Comparison of ENCODE assay signal across 17 cellular contexts in genomic region chr10:113304726-113305125, GRCh38.
DNase-seq lines count a peak whose midpoint lies in the region; ATAC-seq and TF ChIP-seq lines count a peak whose summit lies in the region.
"Had no signal": no experiment of that assay in that cellular context is flagged by ENCODE, and none has a peak within 500 bp of the region (broad histone marks: within the 10 kb centered on the region; RNA-seq: fewer than 3 reads in every experiment).

No MANE protein-coding gene starts in this region.

- TF ChIP-seq CTCF in osteocyte (IDR thresholded peaks at IDR 0.05) = no peak

- no peak overlapping the region for H2BK120ac ChIP-seq in mesendoderm (ENCODE audit: low read depth, low read length)

- H3K79me2 ChIP-seq in mesendoderm (ENCODE audit: control insufficient read depth, insufficient read depth, low read length) = no peaks in the 10 kb centered on the region

- H3K23ac ChIP-seq in mesendoderm (ENCODE audit: low read length) = no peak overlapping the region

- no CpG with 5 or more reads among the region's 5 CpGs for WGBS in mesendoderm (ENCODE audit: extremely low coverage, insufficient coverage, low lambda C conversion rate)

- ATAC-seq in GM18502 (IDR thresholded peaks at IDR 0.05; ENCODE audit: poor library complexity, unreplicated experiment) (no peak), HG03039 (IDR thresholded peaks at IDR 0.05; ENCODE audit: unreplicated experiment) (no peak), HG02642 (IDR thresholded peaks at IDR 0.05; ENCODE audit: poor library complexity, unreplicated experiment) (no peak)
- ATAC-seq: HCT116 had no signal

- peaks cover 32% of the 10 kb centered on the region for H3K4me1 Mint-ChIP-seq in osteocyte (ENCODE audit: unreplicated experiment)

- H2AK5ac ChIP-seq in mesendoderm (ENCODE audit: low read length) = no peak overlapping the region

- H3K36me3 Mint-ChIP-seq in osteocyte (ENCODE audit: unreplicated experiment) = no peaks in the 10 kb centered on the region
- H3K36me3 Mint-ChIP-seq: IgD-negative memory B cell had no signal

- H3K9me3 Mint-ChIP-seq in osteocyte (ENCODE audit: unreplicated experiment) = no peaks in the 10 kb centered on the region
- H3K9me3 Mint-ChIP-seq: CD4-positive, alpha-beta T cell had no signal

- no peak overlapping the region for H2BK5ac ChIP-seq in mesendoderm (ENCODE audit: low read length)

- no peaks in the 10 kb centered on the region for H3K27me3 ChIP-seq in mesendoderm (ENCODE audit: insufficient read depth, low read length, poor library complexity)

- no peak overlapping the region for H2BK15ac ChIP-seq in mesendoderm (replicated peaks; ENCODE audit: low read depth)

- no peak overlapping the region for H3K27ac ChIP-seq in mesendoderm (ENCODE audit: low read depth, low read length)
- H3K27ac ChIP-seq: GM23248 had no signal

- in situ Hi-C loops in SK-MEL-5 (cut with HindIII; ENCODE audit: low pct_unique_long_range_greater_than_20kb, low sequenced_read_pairs) = no loop called here

- H3K56ac ChIP-seq in mesendoderm (ENCODE audit: low read length) = no peak overlapping the region

- DNase-seq in ELR (ENCODE audit: low read depth) = peak; percentile 29
- DNase-seq in SK-MEL-5 (ENCODE audit: low read depth, low spot score) = peak; percentile 85
- peak; percentile 36 for DNase-seq in mesendoderm
- DNase-seq in osteocyte (ENCODE audit: extremely low spot score, unreplicated experiment) = no peak
- DNase-seq in stimulated activated CD4-positive, alpha-beta T cell treated with anti-CD3 and anti-CD28 coated beads, Interleukin-2, amount 100 ng/mL, for 24 hours = no peak
- DNase-seq: C1 segment of cervical spinal cord; CD4-positive, alpha-beta T cell; DMS79; EL; GF-D8; GM23248 had no signal

- no peak overlapping the region for H4K8ac ChIP-seq in mesendoderm (ENCODE audit: low read depth, low read length)

- H3K4me3 ChIP-seq in mesendoderm (ENCODE audit: low read length) = no peak overlapping the region
- H3K4me3 ChIP-seq: GM23248 had no signal

- no peaks in the 10 kb centered on the region for H3K27me3 Mint-ChIP-seq in osteocyte (ENCODE audit: unreplicated experiment)
- H3K27me3 Mint-ChIP-seq: B cell had no signal

- no peak overlapping the region for H3K4ac ChIP-seq in mesendoderm (ENCODE audit: low read depth, low read length)

- no peaks in the 10 kb centered on the region for H3K79me1 ChIP-seq in mesendoderm (ENCODE audit: low read length)

- no peaks in the 10 kb centered on the region for H3K4me1 ChIP-seq in mesendoderm (ENCODE audit: control insufficient read depth, low read depth, low read length)

- H3K18ac ChIP-seq in mesendoderm (ENCODE audit: low read length) = no peak overlapping the region

- H3K4me2 ChIP-seq in mesendoderm (ENCODE audit: low read length) = no peak overlapping the region

- H3K9ac ChIP-seq in mesendoderm (ENCODE audit: low read length) = no peak overlapping the region
- H3K9ac ChIP-seq: GM23248 had no signal

- H4K5ac ChIP-seq in mesendoderm (ENCODE audit: low read length) = no peak overlapping the region

- no peaks in the 10 kb centered on the region for H3K36me3 ChIP-seq in mesendoderm (ENCODE audit: control insufficient read depth, insufficient read depth, low read length)

- H3K4me3 Mint-ChIP-seq in osteocyte (ENCODE audit: unreplicated experiment) = no peak overlapping the region
- H3K4me3 Mint-ChIP-seq: B cell; CD4-positive, alpha-beta T cell; IgD-negative memory B cell had no signal

- peak overlapping the region; percentile 59 for H3K27ac Mint-ChIP-seq in osteocyte (ENCODE audit: unreplicated experiment)
- H3K27ac Mint-ChIP-seq: B cell; CD4-positive, alpha-beta T cell; IgD-negative memory B cell had no signal

Comparison
In these comparisons a context has a peak if more than half of its experiments do, and no peak if none do; other contexts are left out.
1. DNase-seq: peak in ELR (single experiment), SK-MEL-5 (single experiment) and mesendoderm (single experiment); none in osteocyte (single experiment) and stimulated activated CD4-positive, alpha-beta T cell treated with anti-CD3 and anti-CD28 coated beads, Interleukin-2, amount 100 ng/mL, for 24 hours (0 of 2).